14 cellular contexts compared by ENCODE assay signal in the genomic region with DNA sequence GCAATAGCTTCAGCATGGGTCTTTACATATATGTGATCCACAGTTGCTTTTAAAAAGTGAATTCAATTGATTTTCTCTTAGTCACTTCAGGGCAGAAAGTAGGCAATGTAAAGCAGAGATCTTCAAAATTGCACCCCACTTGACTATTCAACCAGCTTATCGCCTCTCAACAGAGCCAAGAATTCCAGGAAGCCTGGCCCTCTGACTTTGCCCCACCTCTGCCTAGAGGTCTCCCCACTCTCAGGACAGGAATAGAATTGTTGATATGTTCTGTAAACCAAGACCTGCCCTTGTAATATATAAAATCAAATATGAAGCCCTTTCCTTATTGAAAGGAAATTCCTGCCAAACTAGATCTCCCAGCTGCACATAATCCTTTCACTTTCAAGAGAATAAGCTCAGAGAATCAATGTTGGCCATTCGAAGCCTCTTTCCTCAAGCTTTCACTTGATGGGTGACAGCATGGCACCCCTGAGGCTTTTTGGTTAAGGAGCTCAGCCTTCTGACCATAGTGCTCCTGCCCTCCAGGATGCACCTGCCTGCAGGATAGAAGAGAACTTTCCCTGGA.
"Had no signal": no experiment of that assay in that cellular context is flagged by ENCODE, and none has a peak within 500 bp of the region (broad histone marks: within the 10 kb centered on the region; RNA-seq: fewer than 3 reads in every experiment).

No MANE protein-coding gene starts in this region.

- DNase-seq: activated naive CD8-positive, alpha-beta T cell treated with anti-CD3 and anti-CD28 coated beads, Interleukin-2, amount 10 ng/mL, durations not matched to agents 7 days and 5 days; cortex of kidney; effector CD8-positive, alpha-beta T cell; natural killer cell had no signal

- ATAC-seq: left lobe of liver; natural killer cell; stimulated activated effector memory CD8-positive, alpha-beta T cell treated with anti-CD3 and anti-CD28 coated beads, Interleukin-12 subunit alpha, Interleukin-12 subunit beta, amount 100 ng/mL, for 72 hours had no signal

- H3K36me3 Mint-ChIP-seq: activated naive CD8-positive, alpha-beta T cell treated with anti-CD3 and anti-CD28 coated beads, Interleukin-2, amount 10 ng/mL, durations not matched to agents 7 days and 5 days; brain; memory B cell; natural killer cell; stimulated activated effector memory CD8-positive, alpha-beta T cell treated with anti-CD3 and anti-CD28 coated beads, Interleukin-12 subunit alpha, Interleukin-12 subunit beta, amount 100 ng/mL, for 72 hours had no signal

- H3K4me1 Mint-ChIP-seq: activated naive CD8-positive, alpha-beta T cell treated with anti-CD3 and anti-CD28 coated beads, Interleukin-2, amount 10 ng/mL, durations not matched to agents 7 days and 5 days; central memory CD8-positive, alpha-beta T cell; memory B cell; natural killer cell; stimulated activated effector memory CD8-positive, alpha-beta T cell treated with anti-CD3 and anti-CD28 coated beads, Interleukin-12 subunit alpha, Interleukin-12 subunit beta, amount 100 ng/mL, for 72 hours had no signal

- H3K27ac Mint-ChIP-seq: activated naive CD8-positive, alpha-beta T cell treated with anti-CD3 and anti-CD28 coated beads, Interleukin-2, amount 10 ng/mL, durations not matched to agents 7 days and 5 days; activated T-helper 1 cell treated with anti-CD3 and anti-CD28 coated beads, Interleukin-12 subunit alpha, Interleukin-12 subunit beta, Interleukin-2, Interleukin-4 antibody, amounts not matched to agents 30 ng/mL and 10 ng/mL and 1 ng/mL, durations not matched to agents 14 hours and 24 hours and 36 hours; memory B cell; natural killer cell; stimulated activated effector memory CD8-positive, alpha-beta T cell treated with anti-CD3 and anti-CD28 coated beads, Interleukin-12 subunit alpha, Interleukin-12 subunit beta, amount 100 ng/mL, for 72 hours; T-helper 1 cell treated with Interleukin-12 subunit alpha and Interleukin-12 subunit beta and Interleukin-4 antibody, amounts not matched to agents 30 μg/mL and 1 μg/mL, for 36 hours had no signal

- H3K9me3 Mint-ChIP-seq: activated T-helper 1 cell treated with anti-CD3 and anti-CD28 coated beads, Interleukin-12 subunit alpha, Interleukin-12 subunit beta, Interleukin-2, Interleukin-4 antibody, amounts not matched to agents 30 ng/mL and 10 ng/mL and 1 ng/mL, durations not matched to agents 14 hours and 24 hours and 36 hours; brain; central memory CD8-positive, alpha-beta T cell; natural killer cell; stimulated activated effector memory CD8-positive, alpha-beta T cell treated with anti-CD3 and anti-CD28 coated beads, Interleukin-12 subunit alpha, Interleukin-12 subunit beta, amount 100 ng/mL, for 72 hours; T-helper 1 cell treated with Interleukin-12 subunit alpha and Interleukin-12 subunit beta and Interleukin-4 antibody, amounts not matched to agents 30 μg/mL and 1 μg/mL, for 36 hours had no signal

- H3K27ac ChIP-seq: neutrophil, parathyroid adenoma, tibial nerve had no signal

- H3K4me3 Mint-ChIP-seq: activated naive CD8-positive, alpha-beta T cell treated with anti-CD3 and anti-CD28 coated beads, Interleukin-2, amount 10 ng/mL, durations not matched to agents 7 days and 5 days; activated T-helper 1 cell treated with anti-CD3 and anti-CD28 coated beads, Interleukin-12 subunit alpha, Interleukin-12 subunit beta, Interleukin-2, Interleukin-4 antibody, amounts not matched to agents 30 ng/mL and 10 ng/mL and 1 ng/mL, durations not matched to agents 14 hours and 24 hours and 36 hours; brain; central memory CD8-positive, alpha-beta T cell; memory B cell; natural killer cell; stimulated activated effector memory CD8-positive, alpha-beta T cell treated with anti-CD3 and anti-CD28 coated beads, Interleukin-12 subunit alpha, Interleukin-12 subunit beta, amount 100 ng/mL, for 72 hours; T-helper 1 cell treated with Interleukin-12 subunit alpha and Interleukin-12 subunit beta and Interleukin-4 antibody, amounts not matched to agents 30 μg/mL and 1 μg/mL, for 36 hours had no signal
